15 cellular contexts compared by ENCODE assay signal in genomic region chr6:106884576-106884975, GRCh38.
DNase-seq lines count a peak whose midpoint lies in the region; ATAC-seq and TF ChIP-seq lines count a peak whose summit lies in the region.
"Had no signal": no experiment of that assay in that cellular context is flagged by ENCODE, and none has a peak within 500 bp of the region (broad histone marks: within the 10 kb centered on the region; RNA-seq: fewer than 3 reads in every experiment).

No MANE protein-coding gene starts in this region.

- H3K4me3 ChIP-seq in esophagus (ENCODE audit: low read depth in 1 of 2, low read length in 2 of 2) (no peak overlapping the region), endodermal cell (ENCODE audit: low read length) (no peak overlapping the region)
- H3K4me3 ChIP-seq: BLaER1 treated with 17β-estradiol and CSF1 and Interleukin-3, amounts not matched to agents 10 nM and 100 nM; GM23248 had no signal

- ATAC-seq in CD4-positive, alpha-beta T cell (ENCODE audit: poor library complexity), result no peak
- ATAC-seq in WTC11 (no peak), SK-N-SH treated with all-trans-retinoic acid at 6 μM for 48 hours (no peak)
- ATAC-seq in stimulated activated naive B cell treated with anti-CD40 and anti-IgM and Interleukin-4, amounts not matched to agents 10 μg/mL and 1 μg/mL and 100 μg/mL, for 72 hours (replicated peaks), result no peak
- no peak for ATAC-seq in activated CD4-positive, alpha-beta T cell treated with anti-CD3 and anti-CD28 coated beads for 36 hours

- H3K36me3 ChIP-seq in esophagus (ENCODE audit: control insufficient read depth in 2 of 2, insufficient read depth in 2 of 2, low read length in 1 of 2) (no peaks in the 10 kb centered on the region), endodermal cell (ENCODE audit: control insufficient read depth, insufficient read depth, low read length) (no peaks in the 10 kb centered on the region)
- H3K36me3 ChIP-seq: BLaER1 treated with 17β-estradiol and CSF1 and Interleukin-3, amounts not matched to agents 10 nM and 100 nM had no signal

- no peaks in the 10 kb centered on the region for H3K36me3 Mint-ChIP-seq in CD4-positive, alpha-beta T cell (ENCODE audit: low read depth)
- H3K36me3 Mint-ChIP-seq in WTC11 (no peaks in the 10 kb centered on the region), progenitor cell of endocrine pancreas (ENCODE audit: insufficient read depth) (no peaks in the 10 kb centered on the region), endodermal cell (ENCODE audit: low read depth) (no peaks in the 10 kb centered on the region)
- no peaks in the 10 kb centered on the region for H3K36me3 Mint-ChIP-seq in stimulated activated naive B cell treated with anti-CD40 and anti-IgM and Interleukin-4, amounts not matched to agents 10 μg/mL and 1 μg/mL and 100 μg/mL, for 72 hours
- H3K36me3 Mint-ChIP-seq in activated CD4-positive, alpha-beta T cell treated with anti-CD3 and anti-CD28 coated beads for 36 hours (ENCODE audit: low read depth), result no peaks in the 10 kb centered on the region
- H3K36me3 Mint-ChIP-seq: CD8-positive, alpha-beta memory T cell had no signal

- WGBS in esophagus, 2 donors, result 88 to 89% methylated on average over 6 of the region's 6 CpGs
- 95% methylated on average over 4 of the region's 6 CpGs; no CpG with 5 or more reads in 1 of the 2 experiments for WGBS in endodermal cell (ENCODE audit: insufficient coverage in 1 of 2, insufficient read length in 1 of 2), 2 experiments

- H3K27ac Mint-ChIP-seq in CD4-positive, alpha-beta T cell, result no peak overlapping the region
- H3K27ac Mint-ChIP-seq in WTC11, result peak overlapping the region; percentile 71
- peak overlapping the region; percentile 90 for H3K27ac Mint-ChIP-seq in progenitor cell of endocrine pancreas
- H3K27ac Mint-ChIP-seq in stimulated activated naive B cell treated with anti-CD40 and anti-IgM and Interleukin-4, amounts not matched to agents 10 μg/mL and 1 μg/mL and 100 μg/mL, for 72 hours, result no peak overlapping the region
- no peak overlapping the region for H3K27ac Mint-ChIP-seq in endodermal cell
- no peak overlapping the region for H3K27ac Mint-ChIP-seq in activated CD4-positive, alpha-beta T cell treated with anti-CD3 and anti-CD28 coated beads for 36 hours
- H3K27ac Mint-ChIP-seq: CD8-positive, alpha-beta memory T cell; HFFc6 had no signal

- peak; percentile 23 for TF ChIP-seq CTCF in CD4-positive, alpha-beta T cell (IDR thresholded peaks at IDR 0.05)
- TF ChIP-seq CTCF in WTC11 (IDR thresholded peaks at IDR 0.05), result no peak
- TF ChIP-seq CTCF in progenitor cell of endocrine pancreas (IDR thresholded peaks at IDR 0.05; ENCODE audit: unreplicated experiment), result no peak
- TF ChIP-seq CTCF in endodermal cell (conservative IDR thresholded peaks at IDR 0.05), result no peak

- H3K4me1 ChIP-seq in esophagus (ENCODE audit: control insufficient read depth in 2 of 2, insufficient read depth in 2 of 2, low read length in 1 of 2) (peaks cover 0 to 2% of the 10 kb centered on the region in 2 donors), endodermal cell (ENCODE audit: control insufficient read depth, insufficient read depth, low read length) (peaks cover 13% of the 10 kb centered on the region)

- no peaks in the 10 kb centered on the region for H3K9me3 Mint-ChIP-seq in CD4-positive, alpha-beta T cell
- no peaks in the 10 kb centered on the region for H3K9me3 Mint-ChIP-seq in WTC11
- H3K9me3 Mint-ChIP-seq in progenitor cell of endocrine pancreas (ENCODE audit: low read depth), result no peaks in the 10 kb centered on the region
- no peaks in the 10 kb centered on the region for H3K9me3 Mint-ChIP-seq in stimulated activated naive B cell treated with anti-CD40 and anti-IgM and Interleukin-4, amounts not matched to agents 10 μg/mL and 1 μg/mL and 100 μg/mL, for 72 hours
- H3K9me3 Mint-ChIP-seq in endodermal cell, result no peaks in the 10 kb centered on the region
- no peaks in the 10 kb centered on the region for H3K9me3 Mint-ChIP-seq in activated CD4-positive, alpha-beta T cell treated with anti-CD3 and anti-CD28 coated beads for 36 hours (ENCODE audit: low read depth)
- H3K9me3 Mint-ChIP-seq: CD8-positive, alpha-beta memory T cell; HFFc6 had no signal

- peaks cover 18% of the 10 kb centered on the region for H3K27me3 Mint-ChIP-seq in CD4-positive, alpha-beta T cell
- H3K27me3 Mint-ChIP-seq in WTC11 (ENCODE audit: low read depth) (no peaks in the 10 kb centered on the region), progenitor cell of endocrine pancreas (no peaks in the 10 kb centered on the region), endodermal cell (ENCODE audit: insufficient read depth) (no peaks in the 10 kb centered on the region)
- H3K27me3 Mint-ChIP-seq in stimulated activated naive B cell treated with anti-CD40 and anti-IgM and Interleukin-4, amounts not matched to agents 10 μg/mL and 1 μg/mL and 100 μg/mL, for 72 hours, result no peaks in the 10 kb centered on the region
- peaks cover 11% of the 10 kb centered on the region for H3K27me3 Mint-ChIP-seq in activated CD4-positive, alpha-beta T cell treated with anti-CD3 and anti-CD28 coated beads for 36 hours

- no peak overlapping the region for H3K4me3 Mint-ChIP-seq in CD4-positive, alpha-beta T cell
- H3K4me3 Mint-ChIP-seq in WTC11 (no peak overlapping the region), progenitor cell of endocrine pancreas (ENCODE audit: low read depth) (no peak overlapping the region), endodermal cell (no peak overlapping the region)
- no peak overlapping the region for H3K4me3 Mint-ChIP-seq in stimulated activated naive B cell treated with anti-CD40 and anti-IgM and Interleukin-4, amounts not matched to agents 10 μg/mL and 1 μg/mL and 100 μg/mL, for 72 hours
- no peak overlapping the region for H3K4me3 Mint-ChIP-seq in activated CD4-positive, alpha-beta T cell treated with anti-CD3 and anti-CD28 coated beads for 36 hours
- H3K4me3 Mint-ChIP-seq: CD8-positive, alpha-beta memory T cell; HFFc6 had no signal

- POLR2A ChIA-PET in CD4-positive, alpha-beta T cell (lab: Charles Lee), result no interaction called here
- POLR2A ChIA-PET in WTC11 (lab: Charles Lee), result interaction anchor here (0.6 kb wide), 1 partner anchor 1489 kb away, joined by 3 read pairs; no protein-coding TSS in a partner anchor
- POLR2A ChIA-PET in activated CD4-positive, alpha-beta T cell treated with anti-CD3 and anti-CD28 coated beads for 36 hours (lab: Charles Lee), result no interaction called here

- H3K4me1 Mint-ChIP-seq in CD4-positive, alpha-beta T cell (ENCODE audit: low read depth), result no peaks in the 10 kb centered on the region
- H3K4me1 Mint-ChIP-seq in WTC11 (peaks cover 64% of the 10 kb centered on the region), progenitor cell of endocrine pancreas (ENCODE audit: low read depth) (peaks cover 62% of the 10 kb centered on the region), endodermal cell (peaks cover 34% of the 10 kb centered on the region)
- H3K4me1 Mint-ChIP-seq in stimulated activated naive B cell treated with anti-CD40 and anti-IgM and Interleukin-4, amounts not matched to agents 10 μg/mL and 1 μg/mL and 100 μg/mL, for 72 hours, result no peaks in the 10 kb centered on the region
- H3K4me1 Mint-ChIP-seq in activated CD4-positive, alpha-beta T cell treated with anti-CD3 and anti-CD28 coated beads for 36 hours, result no peaks in the 10 kb centered on the region
- H3K4me1 Mint-ChIP-seq: CD8-positive, alpha-beta memory T cell had no signal

- H3K27ac ChIP-seq in CD4-positive, alpha-beta T cell (ENCODE audit: low read depth, low read length), result no peak overlapping the region
- peak overlapping the region; percentile 12 to 65 for H3K27ac ChIP-seq in esophagus (ENCODE audit: low read depth in 2 of 2, low read length in 1 of 2)
- H3K27ac ChIP-seq in endodermal cell (ENCODE audit: low read depth, low read length), result no peak overlapping the region
- H3K27ac ChIP-seq: BLaER1 treated with 17β-estradiol and CSF1 and Interleukin-3, amounts not matched to agents 10 nM and 100 nM; GM23248 had no signal

- no peak for DNase-seq in CD4-positive, alpha-beta T cell
- DNase-seq in WTC11 (ENCODE audit: low spot score) (no peak), progenitor cell of endocrine pancreas (ENCODE audit: low spot score, unreplicated experiment) (no peak), endodermal cell (no peak)
- DNase-seq in stimulated activated naive B cell treated with anti-CD40 and anti-IgM and Interleukin-4, amounts not matched to agents 10 μg/mL and 1 μg/mL and 100 μg/mL, for 72 hours, result no peak
- DNase-seq in activated CD4-positive, alpha-beta T cell treated with anti-CD3 and anti-CD28 coated beads for 36 hours, result no peak
- DNase-seq: 8988T; CD8-positive, alpha-beta memory T cell; COR-L47; GM23248; HCEC 1CT; HFFc6 had no signal

- intact Hi-C loops in CD4-positive, alpha-beta T cell (cut with DNase I, micrococcal nuclease), result no loop called here
- intact Hi-C loops in activated CD4-positive, alpha-beta T cell treated with anti-CD3 and anti-CD28 coated beads for 36 hours (cut with DNase I, micrococcal nuclease), result no loop called here

- CTCF ChIA-PET in CD4-positive, alpha-beta T cell (lab: Charles Lee), result no interaction called here
- CTCF ChIA-PET in WTC11 (lab: Charles Lee), result interaction anchor here (1.0 kb wide), 1 partner anchor 275 kb away, joined by 3 read pairs; no protein-coding TSS in a partner anchor
- CTCF ChIA-PET in activated CD4-positive, alpha-beta T cell treated with anti-CD3 and anti-CD28 coated beads for 36 hours (lab: Charles Lee), result interaction anchor here (0.6 kb wide), 1 partner anchor 1523 kb away, joined by 3 read pairs; no protein-coding TSS in a partner anchor

- H3K9me3 ChIP-seq in CD4-positive, alpha-beta T cell (ENCODE audit: control insufficient read depth, low read length), result no peaks in the 10 kb centered on the region
- H3K9me3 ChIP-seq in esophagus (ENCODE audit: control insufficient read depth in 2 of 2, insufficient read depth in 1 of 2, low read depth in 1 of 2, low read length in 1 of 2) (no peaks in the 10 kb centered on the region), endodermal cell (ENCODE audit: control insufficient read depth, low read length) (no peaks in the 10 kb centered on the region)

- H3K27me3 ChIP-seq in CD4-positive, alpha-beta T cell (ENCODE audit: control insufficient read depth, insufficient read depth, low read length), result no peaks in the 10 kb centered on the region
- H3K27me3 ChIP-seq in esophagus (ENCODE audit: control insufficient read depth in 1 of 2, insufficient read depth in 2 of 2, low read length in 2 of 2) (no peaks in the 10 kb centered on the region), endodermal cell (ENCODE audit: control insufficient read depth, insufficient read depth, low read length, poor library complexity, severe bottlenecking) (no peaks in the 10 kb centered on the region)
- H3K27me3 ChIP-seq: BLaER1 treated with 17β-estradiol and CSF1 and Interleukin-3, amounts not matched to agents 10 nM and 100 nM had no signal

- H3K9ac ChIP-seq in endodermal cell (ENCODE audit: extremely low read depth, low read length, poor library complexity, severe bottlenecking), result no peak overlapping the region
- H3K9ac ChIP-seq: BLaER1 treated with 17β-estradiol and CSF1 and Interleukin-3, amounts not matched to agents 10 nM and 100 nM; GM23248 had no signal

TF ChIP-seq in SK-N-SH treated with all-trans-retinoic acid at 6 μM for 48 hours, 23 proteins besides CTCF, POLR2A, EP300 and RAD21 (continues in another document):
- TF ChIP-seq ZC3H10 (CRISPR knock-in tag; IDR thresholded peaks at IDR 0.05), result no peak
- TF ChIP-seq ZFP3 (CRISPR knock-in tag; IDR thresholded peaks at IDR 0.05), result no peak
- TF ChIP-seq BACH2 (CRISPR knock-in tag; IDR thresholded peaks at IDR 0.05; ENCODE audit: borderline replicate concordance), result no peak
- TF ChIP-seq OSR1 (CRISPR knock-in tag; IDR thresholded peaks at IDR 0.05), result no peak

Comparison
In these comparisons a context has a peak if more than half of its experiments do, and no peak if none do; other contexts are left out.
1. H3K27ac ChIP-seq: peak in esophagus (2 of 2); none in CD4-positive, alpha-beta T cell (single experiment) and endodermal cell (single experiment).
2. H3K27ac Mint-ChIP-seq: peak in WTC11 (single experiment) and progenitor cell of endocrine pancreas (single experiment); none in CD4-positive, alpha-beta T cell (single experiment), stimulated activated naive B cell treated with anti-CD40 and anti-IgM and Interleukin-4, amounts not matched to agents 10 μg/mL and 1 μg/mL and 100 μg/mL, for 72 hours (single experiment), endodermal cell (single experiment) and activated CD4-positive, alpha-beta T cell treated with anti-CD3 and anti-CD28 coated beads for 36 hours (single experiment).